ENCODE assay signal across 8 cellular contexts in the genomic region with DNA sequence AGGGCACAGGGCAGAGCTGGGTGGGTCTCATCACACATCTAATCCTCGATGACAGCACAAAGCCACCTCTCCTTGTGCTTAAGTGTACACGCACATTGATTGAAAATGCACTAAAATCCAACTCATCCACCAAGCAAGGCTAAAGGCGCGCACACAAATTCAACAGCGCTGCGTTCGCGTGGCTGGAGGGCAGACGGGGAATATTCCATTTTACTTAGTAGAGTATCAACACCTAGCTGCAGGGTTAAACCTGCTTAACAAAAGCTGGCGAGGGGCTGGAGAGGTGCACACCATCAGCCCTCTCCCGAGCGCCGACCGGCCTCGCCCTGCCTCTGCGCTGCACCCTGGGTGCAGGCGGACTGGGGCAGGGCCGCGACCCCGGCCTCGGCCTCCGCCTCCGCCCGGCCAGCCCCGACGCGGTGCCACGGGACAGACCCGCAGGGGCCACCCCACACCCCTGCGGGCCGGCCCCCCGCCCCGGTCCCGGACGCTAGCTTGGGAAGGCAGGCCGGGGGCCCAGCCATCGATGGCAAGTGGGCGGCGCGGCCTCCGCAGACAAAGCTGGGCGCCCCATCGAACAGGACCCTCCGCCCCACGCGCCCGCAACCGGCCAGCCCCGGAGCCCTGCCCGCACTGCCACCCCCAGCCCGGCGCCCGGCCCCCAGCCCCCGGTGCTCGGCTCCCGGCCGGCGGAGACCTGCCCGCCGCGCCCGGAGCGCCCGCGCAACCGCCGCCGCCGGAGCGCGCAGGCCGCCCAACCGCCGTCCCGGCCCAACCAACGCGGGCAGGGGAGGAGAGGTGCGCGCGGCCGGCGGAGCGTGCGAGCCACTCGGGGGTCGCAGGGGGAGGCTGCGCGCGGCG. TPM values are rescaled to one million over a fixed set of nuclear protein-coding genes. Genes with fewer than 3 reads are reported as not detected.
DNase-seq lines count a peak whose midpoint lies in the region; ATAC-seq and TF ChIP-seq lines count a peak whose summit lies in the region.

No MANE protein-coding gene starts in this region.

- H3K4me3 ChIP-seq in AG10803 (ENCODE audit: low read length), result peak overlapping the region; percentile 78
- H3K4me3 ChIP-seq in OCI-LY1 (ENCODE audit: low read depth, low read length, poor library complexity, severe bottlenecking), result peak overlapping the region; percentile 85
- H3K4me3 ChIP-seq in adipocyte (ENCODE audit: low read length), result peak overlapping the region; percentile 90
- H3K4me3 ChIP-seq in heart right ventricle, result peak overlapping the region; percentile 56 to 92 (median 76)

- H3K9me2 ChIP-seq in OCI-LY1 (ENCODE audit: low read depth, low read length), result no peaks in the 10 kb centered on the region

- ATAC-seq in GM18520 (IDR thresholded peaks at IDR 0.05; ENCODE audit: unreplicated experiment), result peak; percentile 13
- peak; percentile 25 for ATAC-seq in HG03066 (IDR thresholded peaks at IDR 0.05; ENCODE audit: low read depth, unreplicated experiment)
- peak in 5 of 8 donors; percentile 4 to 61 (median 47) for ATAC-seq in heart right ventricle

- peaks cover 26% of the 10 kb centered on the region for H3K79me2 ChIP-seq in OCI-LY1 (ENCODE audit: insufficient read depth, low read length)

- H3K4me1 ChIP-seq in OCI-LY1 (ENCODE audit: insufficient read depth, low read length, severe bottlenecking), result peaks cover 58% of the 10 kb centered on the region
- peaks cover 19% of the 10 kb centered on the region for H3K4me1 ChIP-seq in adipocyte (ENCODE audit: control insufficient read depth, insufficient read depth, low read length)
- peaks cover 3 to 37% (median 22%) of the 10 kb centered on the region in 9 donors for H3K4me1 ChIP-seq in heart right ventricle

- H3K9ac ChIP-seq in OCI-LY1 (ENCODE audit: low read length) (peak overlapping the region; percentile 99), adipocyte (ENCODE audit: low read length) (peak overlapping the region; percentile 99)

- H3K27ac ChIP-seq in OCI-LY1 (ENCODE audit: low read depth, low read length, poor library complexity, severe bottlenecking) (peak overlapping the region; percentile 97), heart right ventricle (peak overlapping the region; percentile 92 to 100 (median 99))

- DNase-seq in AG10803 (ENCODE audit: low read depth) (peak; percentile 29), adipocyte (ENCODE audit: low read depth) (peak; percentile 83), heart right ventricle (no peak), pons (ENCODE audit: low spot score) (peak; percentile 17), HuH-7 (ENCODE audit: low spot score) (no peak)

- no peaks in the 10 kb centered on the region; the same call in 1 of the 2 replicates for H3F3A ChIP-seq in OCI-LY1 (ENCODE audit: insufficient read depth, low read length)

- H2AFZ ChIP-seq in OCI-LY1 (ENCODE audit: low read length), result no peak overlapping the region

- intact Hi-C loops in heart right ventricle (cut with DNase I), result loop anchor here in 8 of 10 donors (1.0 to 5.0 kb wide), 8 partner anchors 66 to 136 kb away; a partner anchor contains a TSS

- H3K9me3 ChIP-seq in OCI-LY1 (ENCODE audit: low read length) (no peaks in the 10 kb centered on the region), adipocyte (ENCODE audit: control insufficient read depth, low read length) (no peaks in the 10 kb centered on the region), heart right ventricle (no peaks in the 10 kb centered on the region)

- H4K20me1 ChIP-seq in OCI-LY1 (ENCODE audit: insufficient read depth, low read length), result no peaks in the 10 kb centered on the region

- TF ChIP-seq CTCF in AG10803 (conservative IDR thresholded peaks at IDR 0.05; ENCODE audit: low read length), result no peak
- no peak for TF ChIP-seq CTCF in OCI-LY1 (IDR thresholded peaks at IDR 0.05; ENCODE audit: low read length)
- TF ChIP-seq CTCF in heart right ventricle (IDR thresholded peaks at IDR 0.05), result no peak

- H3K36me3 ChIP-seq in OCI-LY1 (ENCODE audit: insufficient read depth, low read length) (no peaks in the 10 kb centered on the region; the same call in 1 of the 2 replicates), adipocyte (ENCODE audit: control insufficient read depth, insufficient read depth, low read length, severe bottlenecking) (no peaks in the 10 kb centered on the region), heart right ventricle (no peaks in the 10 kb centered on the region)

- H3K27me3 ChIP-seq in OCI-LY1 (ENCODE audit: insufficient read depth, low read length) (no peaks in the 10 kb centered on the region), adipocyte (replicated peaks; ENCODE audit: control insufficient read depth, insufficient read depth, low read length) (no peaks in the 10 kb centered on the region), heart right ventricle (no peaks in the 10 kb centered on the region)

- WGBS in heart right ventricle, 2 donors, result 0 to 1% methylated on average over 64 to 90 of the region's 90 CpGs

- peak overlapping the region; percentile 99 for H3K4me2 ChIP-seq in OCI-LY1 (ENCODE audit: low read length)

RNA-seq across cellular contexts. Expression of a gene that starts 0.9 kb away (rescaled TPM):
- total RNA-seq in heart right ventricle, result 1 to 10 TPM; 2.9 to 5.4 (median 3.7) TPM
- 1 to 10 TPM in 1 of 2 donors, under 1 TPM in 1; 0.75 to 3.1 TPM for polyA plus RNA-seq in heart right ventricle

Comparison
In these comparisons a context has a peak if more than half of its experiments do, and no peak if none do; other contexts are left out.
1. DNase-seq: peak in AG10803 (single experiment), adipocyte (single experiment) and pons (single experiment); none in heart right ventricle (0 of 2) and HuH-7 (single experiment).
2. Peak in every context shown above with its lines, with median percentiles within 50 percentile points of each other: H3K4me3 ChIP-seq and ATAC-seq.